In the genomic region with DNA sequence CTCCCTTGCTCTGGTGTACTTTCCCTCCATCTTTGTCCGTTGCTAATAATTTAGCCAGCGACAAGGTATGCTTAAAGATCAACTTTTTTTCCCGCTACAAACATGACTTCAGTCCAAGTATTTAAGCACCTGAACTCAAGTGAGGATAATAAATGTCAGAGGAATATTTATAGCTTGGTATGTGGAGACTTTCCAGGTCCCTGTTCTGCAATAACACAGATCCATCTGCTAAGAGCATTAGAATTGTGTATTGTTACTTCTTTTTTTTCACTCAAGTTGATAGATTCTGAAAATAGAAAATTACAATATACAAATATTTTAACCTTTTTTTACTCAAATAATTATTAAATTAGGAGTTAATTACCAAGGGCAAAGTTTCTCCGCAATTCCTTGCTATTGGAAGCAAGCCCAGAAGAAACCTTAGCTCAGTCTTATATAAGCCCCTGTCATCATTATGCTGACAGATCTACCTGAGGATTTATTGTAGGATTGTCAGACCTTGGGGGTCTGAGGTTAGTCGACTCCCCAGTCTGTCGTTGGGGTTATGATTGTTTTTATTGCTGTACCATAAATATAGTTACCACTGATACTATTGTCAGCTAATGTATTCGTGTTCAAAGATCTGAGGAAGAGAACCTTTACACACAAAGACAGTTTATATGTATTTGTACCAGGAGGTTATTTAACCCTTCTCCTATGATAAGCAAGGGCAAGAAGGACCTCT, we compare ENCODE assay signal across 21 cellular contexts.
DNase-seq lines count a peak whose midpoint lies in the region; ATAC-seq, FAIRE-seq and TF ChIP-seq lines count a peak whose summit lies in the region.
"Had no signal": no experiment of that assay in that cellular context is flagged by ENCODE, and none has a peak within 500 bp of the region (broad histone marks: within the 10 kb centered on the region; RNA-seq: fewer than 3 reads in every experiment).

No MANE protein-coding gene starts in this region.

- FAIRE-seq in GM19239 (lab: Jason Lieb, UNC) = no peak
- FAIRE-seq: GM18507 had no signal

- POLR2A ChIA-PET in HEK293T (lab: Yijun Ruan, JAX) = no interaction called here

- CTCF ChIA-PET in HEK293T (lab: Yijun Ruan, JAX) = no interaction called here

- DNase-seq in DMS 273 (lab: John Stamatoyannopoulos, UW; ENCODE audit: unreplicated experiment) = peak; percentile 17
- no peak for DNase-seq in DMS 273 treated with DMSO at 0.1 percent for 48 hours (lab: John Stamatoyannopoulos, UW)
- DNase-seq in HEK293T (ENCODE audit: extremely low spot score) = no peak
- DNase-seq in left ventricle myocardium superior = no peak
- peak; percentile 8 for DNase-seq in renal cortical epithelial cell (ENCODE audit: low read depth)
- DNase-seq in GM19239 (ENCODE audit: insufficient read length, low spot score) = no peak
- DNase-seq in Ammon's horn (ENCODE audit: low spot score) = no peak
- no peak for DNase-seq in NCI-H1417 (lab: John Stamatoyannopoulos, UW)
- DNase-seq: BE2C, Calu3, GOT3, IMR-90, KG1, MM.1S, NCI-H1694 treated with DMSO at 0.1 percent for 48 hours, NCI-H2081, NCI-H2227 treated with DMSO at 0.1 percent for 48 hours, NCI-H69, RPMI8226, SHP77 treated with DMSO at 0.1 percent for 48 hours had no signal

- peak; percentile 88 for ATAC-seq in left ventricle myocardium superior

- intact Hi-C loops in left ventricle myocardium superior (cut with micrococcal nuclease) = no loop called here

TF ChIP-seq in HEK293T, 16 proteins besides CTCF, POLR2A, EP300 and RAD21:
- no peak for TF ChIP-seq SP1 (IDR thresholded peaks at IDR 0.05)
- TF ChIP-seq, protein P1, sequence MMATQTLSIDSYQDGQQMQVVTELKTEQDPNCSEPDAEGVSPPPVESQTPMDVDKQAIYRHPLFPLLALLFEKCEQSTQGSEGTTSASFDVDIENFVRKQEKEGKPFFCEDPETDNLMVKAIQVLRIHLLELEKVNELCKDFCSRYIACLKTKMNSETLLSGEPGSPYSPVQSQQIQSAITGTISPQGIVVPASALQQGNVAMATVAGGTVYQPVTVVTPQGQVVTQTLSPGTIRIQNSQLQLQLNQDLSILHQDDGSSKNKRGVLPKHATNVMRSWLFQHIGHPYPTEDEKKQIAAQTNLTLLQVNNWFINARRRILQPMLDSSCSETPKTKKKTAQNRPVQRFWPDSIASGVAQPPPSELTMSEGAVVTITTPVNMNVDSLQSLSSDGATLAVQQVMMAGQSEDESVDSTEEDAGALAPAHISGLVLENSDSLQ (IDR thresholded peaks at IDR 0.05) = peak; percentile 63

Comparison
In these comparisons a context has a peak if more than half of its experiments do, and no peak if none do; other contexts are left out.
1. DNase-seq: peak in DMS 273 (single experiment) and renal cortical epithelial cell (single experiment); none in DMS 273 treated with DMSO at 0.1 percent for 48 hours (single experiment), HEK293T (single experiment), left ventricle myocardium superior (single experiment), GM19239 (single experiment), Ammon's horn (single experiment) and NCI-H1417 (0 of 3).